In genomic region chr2:157279331-157279730, GRCh38 we compare ENCODE assay signal across 26 cellular contexts. TPM values are rescaled to one million over a fixed set of nuclear protein-coding genes. Genes with fewer than 3 reads are reported as not detected.
DNase-seq lines count a peak whose midpoint lies in the region; ATAC-seq, FAIRE-seq and TF ChIP-seq lines count a peak whose summit lies in the region.
"Had no signal": no experiment of that assay in that cellular context is flagged by ENCODE, and none has a peak within 500 bp of the region (broad histone marks: within the 10 kb centered on the region; RNA-seq: fewer than 3 reads in every experiment).

No MANE protein-coding gene starts in this region.

- no peak for TF ChIP-seq CTCF in K562 (IDR thresholded peaks at IDR 0.05 in 2 of 3, conservative IDR thresholded peaks at IDR 0.05 in 1 of 3; ENCODE audit: insufficient read depth in 2 of 3, low read depth in 1 of 3, low read length in 3 of 3)
- TF ChIP-seq CTCF in transverse colon (IDR thresholded peaks at IDR 0.05), result no peak
- no peak for TF ChIP-seq CTCF in osteoblast (IDR thresholded peaks at IDR 0.05; ENCODE audit: extremely low read depth, low read depth, low read length)

- peaks cover 83% of the 10 kb centered on the region for H3K79me2 ChIP-seq in K562 (ENCODE audit: control insufficient read depth, insufficient read depth, low read length)
- H3K79me2 ChIP-seq in osteoblast (ENCODE audit: insufficient read depth, low read length), result peaks cover 36% of the 10 kb centered on the region

- H3K36me3 ChIP-seq in K562 (ENCODE audit: control insufficient read depth, insufficient read depth, low read length) (peaks cover 48% of the 10 kb centered on the region), mucosa of stomach (ENCODE audit: control insufficient read depth, insufficient read depth, low read length) (no peaks in the 10 kb centered on the region), transverse colon (no peaks in the 10 kb centered on the region), osteoblast (ENCODE audit: insufficient read depth, low read length) (peaks cover 10% of the 10 kb centered on the region)
- H3K36me3 ChIP-seq: BE2C; BLaER1 treated with 17β-estradiol and CSF1 and Interleukin-3, amounts not matched to agents 10 nM and 100 nM had no signal

- no peaks in the 10 kb centered on the region; a peak in 2 of 5 replicates for H3K4me1 ChIP-seq in K562 (replicated peaks in 1 of 2; ENCODE audit: control insufficient read depth in 2 of 2, insufficient read depth in 2 of 2, low read length in 2 of 2)
- H3K4me1 ChIP-seq in mucosa of stomach (ENCODE audit: control insufficient read depth, insufficient read depth, low read length), result peaks cover 23% of the 10 kb centered on the region
- peaks cover 0 to 15% (median 3%) of the 10 kb centered on the region in 4 donors for H3K4me1 ChIP-seq in transverse colon
- no peaks in the 10 kb centered on the region for H3K4me1 ChIP-seq in osteoblast (ENCODE audit: insufficient read depth, low read length)
- H3K4me1 ChIP-seq: A549; BE2C; BLaER1 treated with 17β-estradiol and CSF1 and Interleukin-3, amounts not matched to agents 10 nM and 100 nM had no signal

- intact Hi-C loops in K562 (cut with micrococcal nuclease), result no loop called here
- intact Hi-C loops in transverse colon (cut with DNase I; ENCODE audit: low total_unique reads), result no loop called here

- no peak for TF ChIP-seq EP300 in K562 (IDR thresholded peaks at IDR 0.05; ENCODE audit: low read length)
- TF ChIP-seq EP300 in transverse colon (IDR thresholded peaks at IDR 0.05; ENCODE audit: low read depth), result no peak

- H4K20me1 ChIP-seq in K562 (replicated peaks; ENCODE audit: control insufficient read depth, insufficient read depth, low read length) (no peaks in the 10 kb centered on the region), osteoblast (ENCODE audit: insufficient read depth, low read length) (peaks cover 7% of the 10 kb centered on the region)
- H4K20me1 ChIP-seq: BLaER1 treated with 17β-estradiol and CSF1 and Interleukin-3, amounts not matched to agents 10 nM and 100 nM had no signal

- in situ Hi-C loops in K562 (cut with MboI) (no loop called here), transverse colon (cut with MboI; ENCODE audit: low pct_ligation_motif_present in 1 of 4, low pct_unique_long_range_greater_than_20kb in 1 of 4, low sequenced_read_pairs in 3 of 4) (no loop called here)

- H3K9me3 ChIP-seq in K562 (replicated peaks; ENCODE audit: control insufficient read depth, insufficient read depth, low read depth, low read length) (no peaks in the 10 kb centered on the region), mucosa of stomach (ENCODE audit: control insufficient read depth, low read length) (no peaks in the 10 kb centered on the region), transverse colon (no peaks in the 10 kb centered on the region), osteoblast (ENCODE audit: low read depth, low read length) (no peaks in the 10 kb centered on the region)
- H3K9me3 ChIP-seq: A549, BE2C had no signal

- H3K9me1 ChIP-seq in K562 (ENCODE audit: control insufficient read depth, insufficient read depth, low read length), result no peaks in the 10 kb centered on the region

- H3K4me2 ChIP-seq in K562 (ENCODE audit: insufficient read depth, low read length) (no peak overlapping the region), osteoblast (ENCODE audit: insufficient read depth, low read length) (no peak overlapping the region)
- H3K4me2 ChIP-seq: A549; BLaER1 treated with 17β-estradiol and CSF1 and Interleukin-3, amounts not matched to agents 10 nM and 100 nM; GM23338 had no signal

- H3K27me3 ChIP-seq in K562 (ENCODE audit: control insufficient read depth in 2 of 2, insufficient read depth in 2 of 2, low read length in 2 of 2), result no peaks in the 10 kb centered on the region
- H3K27me3 ChIP-seq in mucosa of stomach (ENCODE audit: control insufficient read depth, insufficient read depth, low read length), result no peaks in the 10 kb centered on the region
- no peaks in the 10 kb centered on the region for H3K27me3 ChIP-seq in transverse colon
- no peaks in the 10 kb centered on the region for H3K27me3 ChIP-seq in osteoblast (ENCODE audit: insufficient read depth, low read length)
- H3K27me3 ChIP-seq: BE2C; BLaER1 treated with 17β-estradiol and CSF1 and Interleukin-3, amounts not matched to agents 10 nM and 100 nM had no signal

- H3K27ac ChIP-seq in K562 (ENCODE audit: extremely low read depth, low read depth, low read length) (no peak overlapping the region), transverse colon (peak overlapping the region in 2 of 4 donors; percentile 29 to 45), osteoblast (ENCODE audit: low read depth, low read length) (no peak overlapping the region)
- H3K27ac ChIP-seq: A549; BLaER1 treated with 17β-estradiol and CSF1 and Interleukin-3, amounts not matched to agents 10 nM and 100 nM had no signal

- BruUV-seq in K562 (replicated peaks; lab: Mats Ljungman, UMichigan), result no TSS peak

- DNase-seq in K562 (ENCODE audit: extremely low read depth in 1 of 4, low spot score in 3 of 4) (peak in 1 of 4 experiments; percentile 21), transverse colon (peak; percentile 64), osteoblast (ENCODE audit: insufficient read length, low spot score, missing footprints) (no peak), NCI-H2029 (lab: John Stamatoyannopoulos, UW) (no peak), HEK293T (ENCODE audit: extremely low spot score) (no peak)
- DNase-seq: 8988T; ACHN; AML-193; BE2C; CD4-positive, alpha-beta T cell; CD8-positive, alpha-beta memory T cell; DMS 273 treated with DMSO at 0.1 percent for 48 hours; DMS79; EL; GDM1; H9; HFFc6 had no signal

- 66% methylated on average over 5 of the region's 5 CpGs for WGBS in K562 (ENCODE audit: insufficient coverage, low coverage, missing lambda C conversion rate)
- 53 to 72% methylated on average over 2 to 5 of the region's 5 CpGs for WGBS in transverse colon (ENCODE audit: low coverage in 1 of 2), 2 donors

- no peak overlapping the region for H2AFZ ChIP-seq in K562 (ENCODE audit: low read depth, low read length)
- no peak overlapping the region for H2AFZ ChIP-seq in osteoblast (ENCODE audit: low read length)
- H2AFZ ChIP-seq: GM23338 had no signal

- H3K9ac ChIP-seq in K562 (ENCODE audit: insufficient read depth in 1 of 2, low read depth in 2 of 2, low read length in 2 of 2) (no peak overlapping the region), mucosa of stomach (ENCODE audit: low read length) (peak overlapping the region; percentile 24)
- H3K9ac ChIP-seq: BLaER1 treated with 17β-estradiol and CSF1 and Interleukin-3, amounts not matched to agents 10 nM and 100 nM had no signal

- POLR2A ChIA-PET in K562 (lab: Yijun Ruan, JAX) (interaction anchor here (0.6 to 2.6 kb wide), 7 partner anchors 8 to 46 kb away, joined by 3 to 6 read pairs (median 3); no protein-coding TSS in a partner anchor), HEK293T (lab: Yijun Ruan, JAX) (interaction anchor here (1.3 kb wide), 1 partner anchor 21 kb away, joined by 3 read pairs; the partner anchor contains the start of gene GALNT5)

- TF ChIP-seq POLR2A in K562 (conservative IDR thresholded peaks at IDR 0.05) (no peak), transverse colon (IDR thresholded peaks at IDR 0.05) (no peak)

- no peak overlapping the region for H3K4me3 ChIP-seq in K562
- no peak overlapping the region for H3K4me3 ChIP-seq in mucosa of stomach (ENCODE audit: low read length)
- no peak overlapping the region for H3K4me3 ChIP-seq in transverse colon
- H3K4me3 ChIP-seq in osteoblast (ENCODE audit: insufficient read depth, low read length), result no peak overlapping the region
- H3K4me3 ChIP-seq: A549; BLaER1 treated with 17β-estradiol and CSF1 and Interleukin-3, amounts not matched to agents 10 nM and 100 nM; GM12878; GM23338 had no signal

- ATAC-seq in K562 (peak; percentile 67), esophagus mucosa (peak; percentile 52)
- ATAC-seq: A549, GM12878, GM23338, HCT116 had no signal

- CTCF ChIA-PET in K562 (lab: Yijun Ruan, JAX; ENCODE audit: low intra/inter-chr PET ratio), result no interaction called here
- CTCF ChIA-PET in HEK293T (lab: Yijun Ruan, JAX), result no interaction called here

- FAIRE-seq in K562 (lab: Jason Lieb, UNC), result no peak
- FAIRE-seq: A549, D721Med, GM12878 had no signal

- TF ChIP-seq RAD21 in K562 (CRISPR knock-in tag; conservative IDR thresholded peaks at IDR 0.05 in 1 of 2, IDR thresholded peaks at IDR 0.05 in 1 of 2), result no peak

RNA-seq across cellular contexts. Expression of gene GALNT5, which starts 21.8 kb away (rescaled TPM):
- 52.3 and 110 TPM in 2 replicates for total RNA-seq in K562 (2011; cell fraction: chromatin; rRNA removed; ENCODE audit: low replicate concordance)
- 48.4 and 54.3 TPM in 2 replicates for total RNA-seq in K562 (2011; cell fraction: nucleolus; rRNA removed)
- 70.4 and 94.5 TPM in 2 replicates for total RNA-seq in K562 (2011; cell fraction: nucleoplasm; rRNA removed)
- total RNA-seq in K562 (2014; rRNA removed) (40.3 and 43.5 TPM in 2 replicates), K562 (2014; rRNA removed; fragmentation: Illumina TruSeq; extraction: Trizol) (68.9 and 78.4 TPM in 2 replicates), K562 (2015; rRNA removed; fragmentation: Illumina TruSeq; extraction: Trizol) (69.6 and 73.0 TPM in 2 replicates), K562 (2021) (47.4 and 54.7 TPM in 2 replicates), esophagus mucosa (3.8 TPM), transverse colon (10 to 100 TPM in 3 of 4 donors, 1 to 10 TPM in 1; 7.5 to 34.0 (median 14.0) TPM), osteoblast (56.5 and 75.7 TPM in 2 replicates)
- polyA plus RNA-seq in K562 (2011; rRNA removed) (49.8 and 58.3 TPM in 2 replicates), K562 (2014; fragmentation: Illumina TruSeq; extraction: Trizol) (56.3 and 62.6 TPM in 2 replicates), K562 (2014; fragmentation: Nextera tagmentation; extraction: Ambion mirVana) (10 to 100 TPM; 21.6 to 44.0 TPM), K562 (2014; rRNA removed) (39.3 and 45.2 TPM in 2 replicates)
- 11.2 and 20.2 TPM in 2 replicates for polyA plus RNA-seq in K562 (2011; cell fraction: cytosol; rRNA removed)
- polyA plus RNA-seq in K562 (2011; cell fraction: nucleus; rRNA removed), result 48.6 and 52.6 TPM in 2 replicates
- polyA plus RNA-seq in K562 (2012), result 26.9 and 40.5 TPM in 2 replicates
- 70.3 and 78.3 TPM in 2 replicates for polyA minus RNA-seq in K562 (2011; rRNA and poly(A)+ RNA removed)
- 25.0 and 30.6 TPM in 2 replicates for polyA minus RNA-seq in K562 (2011; cell fraction: cytosol; rRNA and poly(A)+ RNA removed)
- 52.2 and 95.1 TPM in 2 replicates for polyA minus RNA-seq in K562 (2011; cell fraction: nucleus; rRNA and poly(A)+ RNA removed)
- total RNA-seq: CD4-positive, alpha-beta T cell; CD8-positive, alpha-beta memory T cell had no signal
- polyA plus RNA-seq: CD14-positive monocyte; CD8-positive, alpha-beta memory T cell had no signal

RNA-seq across cellular contexts. Expression of gene ERMN, which starts 46.3 kb away (rescaled TPM):
- total RNA-seq in K562 (2011; cell fraction: chromatin; rRNA removed; ENCODE audit: low replicate concordance), result 0.14 TPM in 1 of 2 replicates, not detected in the other
- not detected in 2 replicates for total RNA-seq in K562 (2011; cell fraction: nucleolus; rRNA removed)
- total RNA-seq in K562 (2011; cell fraction: nucleoplasm; rRNA removed), result not detected in 2 replicates
- total RNA-seq in K562 (2014; rRNA removed) (not detected in 2 replicates), K562 (2014; rRNA removed; fragmentation: Illumina TruSeq; extraction: Trizol) (0.07 and 0.10 TPM in 2 replicates), K562 (2015; rRNA removed; fragmentation: Illumina TruSeq; extraction: Trizol) (0.04 TPM in 1 of 2 replicates, not detected in the other), K562 (2021) (not detected in 2 replicates), esophagus mucosa (not detected), transverse colon (under 1 TPM in 2 of 4 donors, not detected in 2; 0.14 to 0.64 TPM), osteoblast (1.4 and 2.7 TPM in 2 replicates)
- polyA plus RNA-seq in K562 (2011; rRNA removed) (0.11 and 0.14 TPM in 2 replicates), K562 (2014; fragmentation: Illumina TruSeq; extraction: Trizol) (0.03 TPM in 1 of 2 replicates, not detected in the other), K562 (2014; fragmentation: Nextera tagmentation; extraction: Ambion mirVana) (under 1 TPM; 0.03 to 0.07 TPM), K562 (2014; rRNA removed) (not detected in 2 replicates)
- polyA plus RNA-seq in K562 (2011; cell fraction: cytosol; rRNA removed), result not detected in 2 replicates
- 0.08 and 0.11 TPM in 2 replicates for polyA plus RNA-seq in K562 (2011; cell fraction: nucleus; rRNA removed)
- 0.07 and 0.14 TPM in 2 replicates for polyA plus RNA-seq in K562 (2012)
- not detected in 2 replicates for polyA minus RNA-seq in K562 (2011; rRNA and poly(A)+ RNA removed)
- polyA minus RNA-seq in K562 (2011; cell fraction: cytosol; rRNA and poly(A)+ RNA removed), result not detected in 2 replicates
- polyA minus RNA-seq in K562 (2011; cell fraction: nucleus; rRNA and poly(A)+ RNA removed), result not detected in 2 replicates
- total RNA-seq: HFFc6 had no signal
- polyA plus RNA-seq: A549 had no signal
